Comparison of ENCODE assay signal across 1 cellular context in the genomic region with DNA sequence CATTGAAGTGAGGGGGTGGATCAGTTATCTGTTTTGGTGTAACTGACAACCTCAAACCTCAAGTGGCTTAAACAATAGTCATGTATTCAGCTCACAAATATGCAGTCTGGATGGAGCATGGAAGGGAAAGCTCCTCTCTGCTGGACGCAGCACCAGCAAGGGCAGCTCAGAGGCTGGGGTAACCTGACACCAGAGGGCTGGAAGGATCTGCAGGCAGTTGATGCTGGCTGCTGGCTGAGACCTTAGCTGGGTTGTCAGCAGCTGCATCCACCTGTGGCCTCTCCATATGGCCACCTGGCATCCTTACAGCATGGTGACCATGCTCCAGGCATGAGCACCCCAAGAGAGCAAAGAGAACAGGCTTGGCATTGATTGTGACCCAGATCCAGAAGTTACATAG.
TF ChIP-seq lines count a peak whose summit lies in the region.

No MANE protein-coding gene starts in this region.

TF ChIP-seq in IMR-90, 13 proteins besides CTCF, POLR2A, EP300 and RAD21 (continued from another document):
- no peak for TF ChIP-seq NFE2L2 (IDR thresholded peaks at IDR 0.05; ENCODE audit: low read depth, low read length)
- TF ChIP-seq, protein P1, sequence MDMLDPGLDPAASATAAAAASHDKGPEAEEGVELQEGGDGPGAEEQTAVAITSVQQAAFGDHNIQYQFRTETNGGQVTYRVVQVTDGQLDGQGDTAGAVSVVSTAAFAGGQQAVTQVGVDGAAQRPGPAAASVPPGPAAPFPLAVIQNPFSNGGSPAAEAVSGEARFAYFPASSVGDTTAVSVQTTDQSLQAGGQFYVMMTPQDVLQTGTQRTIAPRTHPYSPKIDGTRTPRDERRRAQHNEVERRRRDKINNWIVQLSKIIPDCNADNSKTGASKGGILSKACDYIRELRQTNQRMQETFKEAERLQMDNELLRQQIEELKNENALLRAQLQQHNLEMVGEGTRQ (IDR thresholded peaks at IDR 0.05; ENCODE audit: low read depth, low read length), result no peak
- TF ChIP-seq SMC3 (IDR thresholded peaks at IDR 0.05; ENCODE audit: low read depth, low read length), result no peak
